17 cellular contexts compared by ENCODE assay signal in genomic region chr5:143828710-143829109, GRCh38. TPM values are rescaled to one million over a fixed set of nuclear protein-coding genes. Genes with fewer than 3 reads are reported as not detected.
A peak's percentile ranks its signal among the peaks of the same experiment; 100 is the strongest.
DNase-seq lines count a peak whose midpoint lies in the region; ATAC-seq and TF ChIP-seq lines count a peak whose summit lies in the region.
"Had no signal": no experiment of that assay in that cellular context is flagged by ENCODE, and none has a peak within 500 bp of the region (broad histone marks: within the 10 kb centered on the region; RNA-seq: fewer than 3 reads in every experiment).

No MANE protein-coding gene starts in this region.

- H3K4me1 ChIP-seq in mucosa of descending colon (ENCODE audit: low read depth) (peaks cover 3% of the 10 kb centered on the region), transverse colon (no peaks in the 10 kb centered on the region)

- H3K9me3 Mint-ChIP-seq in activated CD8-positive, alpha-beta T cell treated with anti-CD3 and anti-CD28 coated beads for 36 hours: no peaks in the 10 kb centered on the region

- H3K36me3 Mint-ChIP-seq in activated CD8-positive, alpha-beta T cell treated with anti-CD3 and anti-CD28 coated beads for 36 hours (ENCODE audit: low read depth): no peaks in the 10 kb centered on the region

- no peak for TF ChIP-seq CTCF in activated CD8-positive, alpha-beta T cell treated with anti-CD3 and anti-CD28 coated beads for 36 hours (IDR thresholded peaks at IDR 0.05)
- no peak for TF ChIP-seq CTCF in mucosa of descending colon (IDR thresholded peaks at IDR 0.05)
- no peak for TF ChIP-seq CTCF in transverse colon (IDR thresholded peaks at IDR 0.05)

- H3K27me3 Mint-ChIP-seq in activated CD8-positive, alpha-beta T cell treated with anti-CD3 and anti-CD28 coated beads for 36 hours: no peaks in the 10 kb centered on the region

- CTCF ChIA-PET in activated CD8-positive, alpha-beta T cell treated with anti-CD3 and anti-CD28 coated beads for 36 hours (lab: Charles Lee): no interaction called here

- H3K4me3 ChIP-seq in mucosa of descending colon: no peak overlapping the region
- no peak overlapping the region for H3K4me3 ChIP-seq in transverse colon
- H3K4me3 ChIP-seq: esophagus muscularis mucosa had no signal

- H3K27me3 ChIP-seq in transverse colon: no peaks in the 10 kb centered on the region
- H3K27me3 ChIP-seq: esophagus muscularis mucosa had no signal

- no peak for TF ChIP-seq POLR2A in transverse colon (IDR thresholded peaks at IDR 0.05)

- H3K4me1 Mint-ChIP-seq in activated CD8-positive, alpha-beta T cell treated with anti-CD3 and anti-CD28 coated beads for 36 hours (ENCODE audit: low read depth): peaks cover 17% of the 10 kb centered on the region

- no peak overlapping the region for H3K27ac ChIP-seq in transverse colon
- H3K27ac ChIP-seq: esophagus muscularis mucosa had no signal

- no peak for TF ChIP-seq EP300 in transverse colon (IDR thresholded peaks at IDR 0.05; ENCODE audit: low read depth)

- H3K27ac Mint-ChIP-seq in activated CD8-positive, alpha-beta T cell treated with anti-CD3 and anti-CD28 coated beads for 36 hours: peak overlapping the region; percentile 48

- no peak overlapping the region for H3K4me3 Mint-ChIP-seq in activated CD8-positive, alpha-beta T cell treated with anti-CD3 and anti-CD28 coated beads for 36 hours

- WGBS in transverse colon (ENCODE audit: low coverage in 1 of 2), 2 donors: 6 to 37% methylated on average over 2 to 3 of the region's 3 CpGs

- intact Hi-C loops in activated CD8-positive, alpha-beta T cell treated with anti-CD3 and anti-CD28 coated beads for 36 hours (cut with micrococcal nuclease): loop anchor here (5.0 to 10.0 kb wide), 5 partner anchors 134 to 904 kb away; no protein-coding TSS in a partner anchor
- intact Hi-C loops in mucosa of descending colon (cut with DNase I, micrococcal nuclease): loop anchor here in 1 of 2 donors (10.0 kb wide), 2 partner anchors 424 to 904 kb away; partner anchors contain the start of gene NR3C1
- intact Hi-C loops in transverse colon (cut with DNase I; ENCODE audit: low total_unique reads): loop anchor here (10.0 kb wide), 1 partner anchor 904 kb away; no protein-coding TSS in a partner anchor

- in situ Hi-C loops in transverse colon (cut with MboI; ENCODE audit: low pct_ligation_motif_present in 1 of 4, low pct_unique_long_range_greater_than_20kb in 1 of 4, low sequenced_read_pairs in 3 of 4): loop anchor here in 2 of 4 donors (10.0 kb wide), 2 partner anchors 424 to 904 kb away; partner anchors contain the start of gene NR3C1 (in 1 of the 2)

- peak; percentile 32 for ATAC-seq in HG02623 (IDR thresholded peaks at IDR 0.05; ENCODE audit: unreplicated experiment)
- peak; percentile 35 for ATAC-seq in activated CD8-positive, alpha-beta T cell treated with anti-CD3 and anti-CD28 coated beads for 36 hours
- ATAC-seq in mucosa of descending colon: peak; percentile 24
- ATAC-seq in GM18519 (IDR thresholded peaks at IDR 0.05; ENCODE audit: low FRiP score, unreplicated experiment): no peak
- ATAC-seq: sciatic nerve had no signal

- H3K9me3 ChIP-seq in mucosa of descending colon: no peaks in the 10 kb centered on the region
- no peaks in the 10 kb centered on the region for H3K9me3 ChIP-seq in transverse colon
- H3K9me3 ChIP-seq: esophagus muscularis mucosa had no signal

- POLR2A ChIA-PET in activated CD8-positive, alpha-beta T cell treated with anti-CD3 and anti-CD28 coated beads for 36 hours (lab: Charles Lee): interaction anchor here (0.7 kb wide), 2 partner anchors 42 to 826 kb away, joined by 3 read pairs; no protein-coding TSS in a partner anchor

- no peaks in the 10 kb centered on the region for H3K36me3 ChIP-seq in mucosa of descending colon (ENCODE audit: low read depth)
- H3K36me3 ChIP-seq in transverse colon: no peaks in the 10 kb centered on the region
- H3K36me3 ChIP-seq: esophagus muscularis mucosa had no signal

- peak; percentile 11 for DNase-seq in activated CD4-positive, alpha-beta T cell treated with anti-CD3 and anti-CD28 coated beads for 48 hours
- no peak for DNase-seq in activated CD4-positive, alpha-beta T cell treated with anti-CD3 and anti-CD28 coated beads for 1 hour
- DNase-seq in activated CD8-positive, alpha-beta T cell treated with anti-CD3 and anti-CD28 coated beads for 36 hours: peak; percentile 4
- DNase-seq in mucosa of descending colon (no peak), NCI-H1092 treated with DMSO at 0.1 percent for 48 hours (lab: John Stamatoyannopoulos, UW) (no peak), transverse colon (no peak)
- DNase-seq: activated CD8-positive, alpha-beta memory T cell treated with anti-CD3 and anti-CD28 coated beads, Interleukin-2, amount 50 U/mL, for 4 hours; DMS79; NCI-H187; NK-92 treated with Interleukin-12 subunit alpha and Interleukin-12 subunit beta, amount 100 ng/mL, for 24 hours; trophoblast cell had no signal

RNA-seq across cellular contexts. Expression of gene HMHB1, which starts 16.7 kb away (rescaled TPM):
- not detected for total RNA-seq in activated CD8-positive, alpha-beta T cell treated with anti-CD3 and anti-CD28 coated beads for 36 hours
- total RNA-seq in mucosa of descending colon (not detected), transverse colon (not detected)
- total RNA-seq: A172, cardiac septum, esophagus muscularis mucosa, sciatic nerve had no signal

Comparison
In these comparisons a context has a peak if more than half of its experiments do, and no peak if none do; other contexts are left out.
1. DNase-seq: peak in activated CD4-positive, alpha-beta T cell treated with anti-CD3 and anti-CD28 coated beads for 48 hours (single experiment) and activated CD8-positive, alpha-beta T cell treated with anti-CD3 and anti-CD28 coated beads for 36 hours (single experiment); none in activated CD4-positive, alpha-beta T cell treated with anti-CD3 and anti-CD28 coated beads for 1 hour (single experiment), mucosa of descending colon (0 of 3), NCI-H1092 treated with DMSO at 0.1 percent for 48 hours (single experiment) and transverse colon (single experiment).